Comparison of ENCODE assay signal across 6 cellular contexts in genomic region chr7:66001018-66001417, GRCh38. TPM values are rescaled to one million over a fixed set of nuclear protein-coding genes. Genes with fewer than 3 reads are reported as not detected.
DNase-seq lines count a peak whose midpoint lies in the region; ATAC-seq, FAIRE-seq and TF ChIP-seq lines count a peak whose summit lies in the region.
"Not testable (repeated sequence)": the region's sequence is repeated elsewhere in the genome, so short reads cannot be mapped to it uniquely, and the experiment has no call there.

No MANE protein-coding gene starts in this region.

- BruUV-seq in endothelial cell of umbilical vein (replicated peaks; lab: Mats Ljungman, UMichigan): not testable (repeated sequence)

- not testable (repeated sequence) for H3K4me1 ChIP-seq in RWPE2 (ENCODE audit: insufficient read depth, poor library complexity, severe bottlenecking); endothelial cell of umbilical vein (ENCODE audit: control insufficient read depth, extremely low read depth, insufficient read depth, low read length); keratinocyte (ENCODE audit: control insufficient read depth, extremely low read depth, insufficient read depth, low read length)
- H3K4me1 ChIP-seq in right lobe of liver: peaks cover 0 to 14% (median 4%) of the 10 kb centered on the region in 4 donors

- H3K9ac ChIP-seq in endothelial cell of umbilical vein (replicated peaks; ENCODE audit: extremely low read depth, insufficient read depth, low read length); keratinocyte (ENCODE audit: control insufficient read depth, extremely low read depth, insufficient read depth, low read length): not testable (repeated sequence)

- not testable (repeated sequence) for DNase-seq in H54 (ENCODE audit: insufficient read length, low spot score); RWPE2 (ENCODE audit: low spot score); endothelial cell of umbilical vein (ENCODE audit: low read depth, low spot score); keratinocyte (ENCODE audit: low read depth, low spot score); left lobe of liver (ENCODE audit: low spot score); right lobe of liver

- ATAC-seq in RWPE2 (ENCODE audit: low read depth) (0 out of 3 replicates have a peak, but pooled peaks have one; percentile 41), left lobe of liver (peak; percentile 46), right lobe of liver (peak; percentile 57 to 72 (median 64))

- not testable (repeated sequence) for H2AFZ ChIP-seq in endothelial cell of umbilical vein (ENCODE audit: low read depth, low read length); keratinocyte (ENCODE audit: control insufficient read depth, low read length)

- POLR2A ChIA-PET in endothelial cell of umbilical vein (lab: Charles Lee): not testable (repeated sequence)

- TF ChIP-seq CTCF in RWPE2 (IDR thresholded peaks at IDR 0.05; ENCODE audit: poor library complexity, severe bottlenecking); endothelial cell of umbilical vein (IDR thresholded peaks at IDR 0.05; ENCODE audit: extremely low read depth in 1 of 2, insufficient read depth in 1 of 2, low read depth in 1 of 2, low read length in 2 of 2); keratinocyte (optimal IDR thresholded peaks at IDR 0.05 in 1 of 3, IDR thresholded peaks at IDR 0.05 in 1 of 3, conservative IDR thresholded peaks at IDR 0.05 in 1 of 3; ENCODE audit: extremely low read depth in 1 of 3, insufficient read depth in 2 of 3, low read length in 3 of 3); right lobe of liver (IDR thresholded peaks at IDR 0.05): not testable (repeated sequence)

- intact Hi-C loops in endothelial cell of umbilical vein (cut with micrococcal nuclease); right lobe of liver (cut with DNase I): not testable (repeated sequence)

- H4K20me1 ChIP-seq in endothelial cell of umbilical vein (replicated peaks; ENCODE audit: control insufficient read depth, extremely low read depth, insufficient read depth, low read length); keratinocyte (ENCODE audit: control insufficient read depth, extremely low read depth, insufficient read depth, low read length): not testable (repeated sequence)

- H3K4me3 ChIP-seq in RWPE2 (ENCODE audit: severe bottlenecking); endothelial cell of umbilical vein (replicated peaks in 1 of 3; ENCODE audit: insufficient read depth in 1 of 3, low read depth in 1 of 3, low read length in 3 of 3); keratinocyte (ENCODE audit: control insufficient read depth in 2 of 3, extremely low read depth in 1 of 3, insufficient read depth in 2 of 3, low read depth in 1 of 3, low read length in 3 of 3); right lobe of liver: not testable (repeated sequence)

- dilution Hi-C loops in endothelial cell of umbilical vein (cut with MboI; ENCODE audit: extremely low pct_ligation_motif_present, low sequenced_read_pairs); keratinocyte (cut with MboI; ENCODE audit: extremely low pct_ligation_motif_present, low sequenced_read_pairs): not testable (repeated sequence)

- H3K9me3 ChIP-seq in RWPE2 (ENCODE audit: severe bottlenecking); endothelial cell of umbilical vein (replicated peaks; ENCODE audit: control insufficient read depth, insufficient read depth, low read length); keratinocyte (ENCODE audit: control insufficient read depth, low read depth, low read length); right lobe of liver: not testable (repeated sequence)

- WGBS in right lobe of liver (ENCODE audit: insufficient coverage, low coverage, low lambda C conversion rate, missing lambda C conversion rate): 70% methylated on average over 1 of the region's 5 CpGs

- not testable (repeated sequence) for TF ChIP-seq POLR2A in H54 (IDR thresholded peaks at IDR 0.05; ENCODE audit: low read depth, low read length); endothelial cell of umbilical vein (IDR thresholded peaks at IDR 0.05; ENCODE audit: low read depth, low read length); right lobe of liver (IDR thresholded peaks at IDR 0.05)

- not testable (repeated sequence) for H3K9me1 ChIP-seq in endothelial cell of umbilical vein (replicated peaks; ENCODE audit: control insufficient read depth, extremely low read depth, insufficient read depth, low read length); keratinocyte (ENCODE audit: control insufficient read depth, extremely low read depth, insufficient read depth, low read length)

- peak; percentile 50 for FAIRE-seq in H54 (lab: Jason Lieb, UNC)
- FAIRE-seq in endothelial cell of umbilical vein (lab: Jason Lieb, UNC): peak; percentile 62
- peak; percentile 41 for FAIRE-seq in keratinocyte (lab: Jason Lieb, UNC)

- CTCF ChIA-PET in endothelial cell of umbilical vein (lab: Charles Lee): not testable (repeated sequence)

- not testable (repeated sequence) for H3K36me3 ChIP-seq in RWPE2 (ENCODE audit: low read depth); endothelial cell of umbilical vein (ENCODE audit: control insufficient read depth in 2 of 2, extremely low read depth in 1 of 2, insufficient read depth in 2 of 2, low read length in 2 of 2); keratinocyte (ENCODE audit: control insufficient read depth in 2 of 2, extremely low read depth in 1 of 2, insufficient read depth in 2 of 2, low read length in 2 of 2); right lobe of liver

- H3K4me2 ChIP-seq in endothelial cell of umbilical vein (ENCODE audit: insufficient read depth, low read length); keratinocyte (ENCODE audit: control insufficient read depth, extremely low read depth, insufficient read depth, low read depth, low read length): not testable (repeated sequence)

- not testable (repeated sequence) for H3K79me2 ChIP-seq in endothelial cell of umbilical vein (ENCODE audit: control insufficient read depth, insufficient read depth, low read length); keratinocyte (ENCODE audit: control insufficient read depth, insufficient read depth, low read length)

- not testable (repeated sequence) for H3K27ac ChIP-seq in RWPE2 (ENCODE audit: poor library complexity, severe bottlenecking); endothelial cell of umbilical vein (ENCODE audit: insufficient read depth, low read depth, low read length); keratinocyte (ENCODE audit: control insufficient read depth, insufficient read depth, low read length); right lobe of liver

- H3K27me3 ChIP-seq in RWPE2 (ENCODE audit: insufficient read depth, poor library complexity, severe bottlenecking); endothelial cell of umbilical vein (ENCODE audit: control insufficient read depth in 2 of 2, insufficient read depth in 2 of 2, low read length in 2 of 2); keratinocyte (ENCODE audit: control insufficient read depth, extremely low read depth, insufficient read depth, low read length); right lobe of liver: not testable (repeated sequence)

RNA-seq across cellular contexts. Expression of gene GUSB, which starts 19.0 kb away (rescaled TPM):
- total RNA-seq in endothelial cell of umbilical vein (46.4 and 55.7 TPM in 2 replicates), left lobe of liver (64.2 TPM), right lobe of liver (10 to 100 TPM; 49.1 to 87.2 (median 67.7) TPM)
- polyA plus RNA-seq in endothelial cell of umbilical vein (98.8 and 107 TPM in 2 replicates), keratinocyte (9.4 to 19.9 TPM (median 13.3 TPM) in 3 replicates)
- polyA plus RNA-seq in endothelial cell of umbilical vein (2011; cell fraction: cytosol; rRNA removed): 79.3 and 83.3 TPM in 2 replicates
- 192 and 203 TPM in 2 replicates for polyA plus RNA-seq in endothelial cell of umbilical vein (2011; cell fraction: nucleus; rRNA removed)
- polyA plus RNA-seq in endothelial cell of umbilical vein (2012): 39.6 and 41.9 TPM in 2 replicates
- polyA minus RNA-seq in endothelial cell of umbilical vein (79.5 and 81.0 TPM in 2 replicates), keratinocyte (13.0 to 30.2 TPM (median 17.9 TPM) in 3 replicates)
- polyA minus RNA-seq in endothelial cell of umbilical vein (2011; cell fraction: cytosol; rRNA and poly(A)+ RNA removed): 35.5 TPM
- polyA minus RNA-seq in endothelial cell of umbilical vein (2011; cell fraction: nucleus; rRNA and poly(A)+ RNA removed): 28.9 and 45.0 TPM in 2 replicates
- 11.3 TPM for polyA plus RNA-seq in keratinocyte (2011; ENCODE audit: low read depth)
- 6.9 and 10.9 TPM in 2 replicates for polyA plus RNA-seq in keratinocyte (2011; cell fraction: cytosol; rRNA removed)
- 27.8 and 29.3 TPM in 2 replicates for polyA plus RNA-seq in keratinocyte (2011; cell fraction: nucleus; rRNA removed)
- 13.7 and 15.1 TPM in 2 replicates for polyA plus RNA-seq in keratinocyte (2012; ENCODE audit: low replicate concordance)
- 9.2 TPM for polyA minus RNA-seq in keratinocyte (2011; cell fraction: cytosol; rRNA and poly(A)+ RNA removed)
- polyA minus RNA-seq in keratinocyte (2011; cell fraction: nucleus; rRNA and poly(A)+ RNA removed): 9.2 and 9.6 TPM in 2 replicates
